In the genomic region with DNA sequence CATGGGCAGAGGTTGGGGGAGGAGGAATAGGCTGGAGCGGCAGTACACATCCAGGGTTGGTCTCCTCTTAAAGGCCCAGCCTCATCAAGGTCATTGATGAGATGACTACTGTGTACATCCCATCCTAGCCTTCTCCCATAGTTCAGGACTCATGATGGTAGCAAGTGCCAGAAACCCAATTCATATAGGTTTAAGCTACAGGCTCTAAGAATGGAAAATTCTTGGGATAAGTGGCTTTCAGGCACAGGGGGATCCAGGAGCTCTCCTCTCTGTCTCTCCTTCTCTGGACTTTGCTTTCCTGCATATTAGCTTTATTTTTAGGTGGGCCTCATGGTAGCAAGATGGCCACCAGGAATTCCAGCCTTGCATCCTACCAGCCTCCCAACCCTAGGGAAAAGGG, we compare ENCODE assay signal across 3 cellular contexts.
TF ChIP-seq lines count a peak whose summit lies in the region.

No MANE protein-coding gene starts in this region.

TF ChIP-seq in HepG2, 621 proteins besides CTCF, POLR2A, EP300 and RAD21:
- TF ChIP-seq ZNF329 (CRISPR knock-in tag; IDR thresholded peaks at IDR 0.05; ENCODE audit: low read depth) (peak; percentile 91), ATF2 (CRISPR knock-in tag; IDR thresholded peaks at IDR 0.05) (no peak)
TF ChIP-seq in HepG2: peak in this region for 1.

TF ChIP-seq in WTC11, 78 proteins besides CTCF, POLR2A, EP300 and RAD21:
- TF ChIP-seq GTF2I (CRISPR knock-in tag; conservative IDR thresholded peaks at IDR 0.05) = 0 out of 2 replicates have a peak, but pooled peaks have one; percentile 55
- no peak for TF ChIP-seq TCF7 (CRISPR knock-in tag; IDR thresholded peaks at IDR 0.05; ENCODE audit: low read depth)

TF ChIP-seq in H1, 55 proteins besides CTCF, POLR2A, EP300 and RAD21:
- TF ChIP-seq EZH2 (IDR thresholded peaks at IDR 0.05; ENCODE audit: low read depth, low read length, severe bottlenecking) (no peak), KDM1A (IDR thresholded peaks at IDR 0.05; ENCODE audit: borderline replicate concordance, low read length) (peak; percentile 79; the same call in 1 of the 2 replicates)
TF ChIP-seq in H1: peak in this region for 1.
